33 cellular contexts compared by ENCODE assay signal in the genomic region with DNA sequence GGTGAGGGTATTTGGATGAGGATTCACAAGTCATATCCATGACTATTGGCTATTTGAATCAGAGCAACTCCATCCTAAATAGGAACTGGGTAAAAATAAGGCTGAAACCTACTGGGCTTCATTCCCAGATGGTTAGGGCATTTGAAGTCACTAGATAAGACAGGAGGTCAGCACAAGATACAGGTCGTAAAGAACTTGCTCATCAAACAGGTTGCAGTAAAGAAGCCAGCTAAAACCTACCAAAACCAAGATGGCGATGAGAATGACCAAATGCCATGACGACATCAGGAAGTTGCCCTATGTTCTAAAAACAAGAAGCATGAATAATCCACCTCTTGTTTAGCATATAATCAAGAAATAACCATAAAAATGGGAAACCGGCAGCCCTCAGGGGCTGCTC.
DNase-seq lines count a peak whose midpoint lies in the region; ATAC-seq, FAIRE-seq and TF ChIP-seq lines count a peak whose summit lies in the region.
"Had no signal": no experiment of that assay in that cellular context is flagged by ENCODE, and none has a peak within 500 bp of the region (broad histone marks: within the 10 kb centered on the region; RNA-seq: fewer than 3 reads in every experiment).

No MANE protein-coding gene starts in this region.

- BruUV-seq in HepG2 (replicated peaks; lab: Mats Ljungman, UMichigan), result no TSS peak

- no peaks in the 10 kb centered on the region for H4K20me1 ChIP-seq in HepG2 (ENCODE audit: insufficient read depth, low read length)
- H4K20me1 ChIP-seq: BLaER1; BLaER1 treated with 17β-estradiol and CSF1 and Interleukin-3, amounts not matched to agents 10 nM and 100 nM had no signal

- in situ Hi-C loops in HepG2 (cut with HindIII; ENCODE audit: extremely low pct_ligation_motif_present, low pct_unique_long_range_greater_than_20kb), result no loop called here

- H3K9ac ChIP-seq in HepG2 (ENCODE audit: insufficient read depth, low read depth, low read length) (no peak overlapping the region), mesendoderm (ENCODE audit: low read length) (no peak overlapping the region), trophoblast cell (ENCODE audit: low read length) (no peak overlapping the region)
- H3K9ac ChIP-seq: BLaER1; BLaER1 treated with 17β-estradiol and CSF1 and Interleukin-3, amounts not matched to agents 10 nM and 100 nM had no signal

- H3K36me3 ChIP-seq in HepG2 (replicated peaks in 1 of 2; ENCODE audit: control insufficient read depth in 1 of 2, insufficient read depth in 2 of 2, low read length in 2 of 2) (no peaks in the 10 kb centered on the region), right lobe of liver (no peaks in the 10 kb centered on the region), mesendoderm (ENCODE audit: control insufficient read depth, insufficient read depth, low read length) (no peaks in the 10 kb centered on the region), trophoblast cell (ENCODE audit: control insufficient read depth in 1 of 2, insufficient read depth in 2 of 2, low read length in 2 of 2) (no peaks in the 10 kb centered on the region)
- H3K36me3 ChIP-seq: BE2C; BLaER1; BLaER1 treated with 17β-estradiol and CSF1 and Interleukin-3, amounts not matched to agents 10 nM and 100 nM had no signal

- H2BK120ac ChIP-seq in mesendoderm (ENCODE audit: low read depth, low read length) (no peak overlapping the region), trophoblast cell (ENCODE audit: insufficient read depth, low read length, poor library complexity) (no peak overlapping the region)

- H3K18ac ChIP-seq in mesendoderm (ENCODE audit: low read length) (no peak overlapping the region), trophoblast cell (ENCODE audit: low read length) (no peak overlapping the region)

- DNase-seq in HepG2 (ENCODE audit: low spot score) (no peak), right lobe of liver (no peak), mesendoderm (peak; percentile 3), trophoblast cell (peak; percentile 55 to 78), GDM1 (lab: John Stamatoyannopoulos, UW) (no peak), NCI-H748 (lab: John Stamatoyannopoulos, UW; ENCODE audit: unreplicated experiment) (no peak)
- DNase-seq: 8988T; ACHN; AML-193; BE2C; C1 segment of cervical spinal cord; Caco-2; Calu3; CD4-positive, alpha-beta memory T cell; CD4-positive, alpha-beta T cell; CD4-positive, CD25-positive, alpha-beta regulatory T cell; CD8-positive, alpha-beta memory T cell; CD8-positive, alpha-beta T cell; COR-L47; DMS 273 treated with DMSO at 0.1 percent for 48 hours; DMS153; DMS53; DMS79; DMS79 treated with DMSO at 0.1 percent for 48 hours; DND-41; EL had no signal

- H3K14ac ChIP-seq in trophoblast cell (ENCODE audit: low read length), result no peak overlapping the region

- ATAC-seq in HepG2 (no peak), right lobe of liver (no peak)
- ATAC-seq: A549; CD8-positive, alpha-beta T cell had no signal

- no peak overlapping the region for H2AFZ ChIP-seq in HepG2 (ENCODE audit: low read length)
- H2AFZ ChIP-seq in trophoblast cell (ENCODE audit: insufficient read depth, low read length, poor library complexity), result no peak overlapping the region

- TF ChIP-seq POLR2A in HepG2 (IDR thresholded peaks at IDR 0.05; ENCODE audit: insufficient read depth in 1 of 2, low read depth in 2 of 2, low read length in 2 of 2) (no peak), right lobe of liver (IDR thresholded peaks at IDR 0.05) (no peak)

- H3K79me2 ChIP-seq in HepG2 (ENCODE audit: insufficient read depth, low read length) (no peaks in the 10 kb centered on the region), mesendoderm (ENCODE audit: control insufficient read depth, insufficient read depth, low read length) (no peaks in the 10 kb centered on the region), trophoblast cell (ENCODE audit: control insufficient read depth, insufficient read depth, low read length, poor library complexity) (no peaks in the 10 kb centered on the region)

- no peak overlapping the region for H2BK12ac ChIP-seq in trophoblast cell (ENCODE audit: low read length)

- no peak overlapping the region for H4K5ac ChIP-seq in mesendoderm (ENCODE audit: low read length)

- no peak overlapping the region for H4K91ac ChIP-seq in trophoblast cell (ENCODE audit: low read depth, low read length)

- no peak overlapping the region for H3K56ac ChIP-seq in mesendoderm (ENCODE audit: low read length)

- H2BK5ac ChIP-seq in mesendoderm (ENCODE audit: low read length) (no peak overlapping the region), trophoblast cell (ENCODE audit: low read depth, low read length, poor library complexity) (no peak overlapping the region)

- no peaks in the 10 kb centered on the region for H3K27me3 ChIP-seq in HepG2 (ENCODE audit: control insufficient read depth in 1 of 2, insufficient read depth in 2 of 2, low read length in 2 of 2)
- no peaks in the 10 kb centered on the region for H3K27me3 ChIP-seq in right lobe of liver
- no peaks in the 10 kb centered on the region for H3K27me3 ChIP-seq in mesendoderm (ENCODE audit: insufficient read depth, low read length, poor library complexity)
- no peaks in the 10 kb centered on the region for H3K27me3 ChIP-seq in trophoblast cell (ENCODE audit: insufficient read depth, low read length)
- H3K27me3 ChIP-seq: BE2C; BLaER1; BLaER1 treated with 17β-estradiol and CSF1 and Interleukin-3, amounts not matched to agents 10 nM and 100 nM had no signal

- FAIRE-seq in HepG2 (lab: Jason Lieb, UNC), result no peak
- FAIRE-seq: A204.1, A549, D721Med had no signal

- H3K27ac ChIP-seq in HepG2 (ENCODE audit: extremely low read length, insufficient read depth, low read length) (no peak overlapping the region), right lobe of liver (no peak overlapping the region), mesendoderm (ENCODE audit: low read depth, low read length) (no peak overlapping the region), trophoblast cell (ENCODE audit: low read depth, low read length) (peak overlapping the region; percentile 45)
- H3K27ac ChIP-seq: 22Rv1; A549; BLaER1; BLaER1 treated with 17β-estradiol and CSF1 and Interleukin-3, amounts not matched to agents 10 nM and 100 nM; C4-2B had no signal

- CTCF ChIA-PET in HepG2 (lab: Yijun Ruan, JAX; ENCODE audit: low intra/inter-chr PET ratio, low total read pairs), result no interaction called here

- TF ChIP-seq EP300 in HepG2 (IDR thresholded peaks at IDR 0.05; ENCODE audit: low read depth in 2 of 2, low read length in 2 of 2) (no peak), HepG2 (CRISPR knock-in tag; IDR thresholded peaks at IDR 0.05; ENCODE audit: borderline replicate concordance) (no peak)

- no peaks in the 10 kb centered on the region for H3K4me1 ChIP-seq in HepG2 (ENCODE audit: insufficient read depth, low read length)
- H3K4me1 ChIP-seq in right lobe of liver, result no peaks in the 10 kb centered on the region
- no peaks in the 10 kb centered on the region for H3K4me1 ChIP-seq in mesendoderm (ENCODE audit: control insufficient read depth, low read depth, low read length)
- H3K4me1 ChIP-seq in trophoblast cell (ENCODE audit: control insufficient read depth in 1 of 2, insufficient read depth in 2 of 2, low read length in 2 of 2), result peaks cover 5 to 8% of the 10 kb centered on the region in 2 experiments
- H3K4me1 ChIP-seq: A549; BE2C; BLaER1; BLaER1 treated with 17β-estradiol and CSF1 and Interleukin-3, amounts not matched to agents 10 nM and 100 nM; Caco-2 had no signal

- H2BK15ac ChIP-seq in mesendoderm (replicated peaks; ENCODE audit: low read depth), result no peak overlapping the region

- TF ChIP-seq CTCF in HepG2 (CRISPR knock-in tag; IDR thresholded peaks at IDR 0.05), result no peak
- no peak for TF ChIP-seq CTCF in right lobe of liver (IDR thresholded peaks at IDR 0.05)

- H3K4ac ChIP-seq in mesendoderm (ENCODE audit: low read depth, low read length), result no peak overlapping the region
- no peak overlapping the region for H3K4ac ChIP-seq in trophoblast cell (ENCODE audit: low read depth, low read length)

- 17% methylated on average over 4 of the region's 4 CpGs for WGBS in HepG2 (ENCODE audit: low lambda C conversion rate)
- 46% methylated on average over 4 of the region's 4 CpGs for WGBS in right lobe of liver (ENCODE audit: insufficient coverage, low coverage, low lambda C conversion rate, missing lambda C conversion rate)
- no CpG with 5 or more reads among the region's 4 CpGs for WGBS in mesendoderm (ENCODE audit: extremely low coverage, insufficient coverage, low lambda C conversion rate)
- no CpG with 5 or more reads among the region's 4 CpGs for WGBS in trophoblast cell (ENCODE audit: extremely low coverage, insufficient coverage, insufficient read length)

- intact Hi-C loops in HepG2 (cut with micrococcal nuclease; ENCODE audit: unreplicated experiment) (no loop called here), right lobe of liver (cut with DNase I) (no loop called here)

- H2AK5ac ChIP-seq in mesendoderm (ENCODE audit: low read length) (no peak overlapping the region), trophoblast cell (ENCODE audit: low read length) (no peak overlapping the region)

- no peak overlapping the region for H4K12ac ChIP-seq in trophoblast cell (ENCODE audit: low read depth, low read length)

- no peak overlapping the region for H4K8ac ChIP-seq in mesendoderm (ENCODE audit: low read depth, low read length)
- H4K8ac ChIP-seq in trophoblast cell (ENCODE audit: low read depth, low read length), result no peak overlapping the region

- H3K23ac ChIP-seq in mesendoderm (ENCODE audit: low read length) (no peak overlapping the region), trophoblast cell (ENCODE audit: low read length) (no peak overlapping the region)

- peaks cover 46% of the 10 kb centered on the region for H3K9me3 ChIP-seq in HepG2 (ENCODE audit: low read length)
- H3K9me3 ChIP-seq in right lobe of liver, result no peaks in the 10 kb centered on the region
- no peaks in the 10 kb centered on the region for H3K9me3 ChIP-seq in trophoblast cell (ENCODE audit: insufficient read depth, low read depth, low read length)
- H3K9me3 ChIP-seq: A549; BE2C; BLaER1; BLaER1 treated with 17β-estradiol and CSF1 and Interleukin-3, amounts not matched to agents 10 nM and 100 nM; Caco-2 had no signal

- no peaks in the 10 kb centered on the region for H3K79me1 ChIP-seq in mesendoderm (ENCODE audit: low read length)
- H3K79me1 ChIP-seq in trophoblast cell (ENCODE audit: low read length), result no peaks in the 10 kb centered on the region

- no peak for TF ChIP-seq RAD21 in HepG2 (CRISPR knock-in tag; IDR thresholded peaks at IDR 0.05)

- POLR2A ChIA-PET in HepG2 (lab: Yijun Ruan, JAX), result no interaction called here

- H3K4me3 ChIP-seq in HepG2 (replicated peaks in 1 of 3; ENCODE audit: insufficient read depth in 1 of 3, low read depth in 2 of 3, low read length in 3 of 3), result no peak overlapping the region
- H3K4me3 ChIP-seq in right lobe of liver, result no peak overlapping the region
- no peak overlapping the region for H3K4me3 ChIP-seq in mesendoderm (ENCODE audit: low read length)
- no peak overlapping the region for H3K4me3 ChIP-seq in trophoblast cell (ENCODE audit: low read depth, low read length)
- H3K4me3 ChIP-seq: A549; BLaER1; BLaER1 treated with 17β-estradiol and CSF1 and Interleukin-3, amounts not matched to agents 10 nM and 100 nM had no signal

- H3K4me2 ChIP-seq in HepG2 (ENCODE audit: low read depth, low read length), result no peak overlapping the region
- no peak overlapping the region for H3K4me2 ChIP-seq in mesendoderm (ENCODE audit: low read length)
- no peak overlapping the region for H3K4me2 ChIP-seq in trophoblast cell (ENCODE audit: low read length)
- H3K4me2 ChIP-seq: A549; BLaER1; BLaER1 treated with 17β-estradiol and CSF1 and Interleukin-3, amounts not matched to agents 10 nM and 100 nM had no signal

Comparison
In these comparisons a context has a peak if more than half of its experiments do, and no peak if none do; other contexts are left out.
1. DNase-seq: peak in mesendoderm (single experiment) and trophoblast cell (2 of 2); none in HepG2 (single experiment), right lobe of liver (0 of 3), GDM1 (single experiment) and NCI-H748 (single experiment).